Comparison of ENCODE assay signal across 8 cellular contexts in genomic region chr1:33633019-33633801, GRCh38.
DNase-seq lines count a peak whose midpoint lies in the region; ATAC-seq, FAIRE-seq and TF ChIP-seq lines count a peak whose summit lies in the region.

No MANE protein-coding gene starts in this region.

- intact Hi-C loops in activated T-helper 2 cell treated with anti-CD3 and anti-CD28 coated beads, Interferon-gamma antibody, Interleukin-2, Interleukin-4, amounts not matched to agents 10 μg/mL and 5 μg/mL and 100 μg/mL, durations not matched to agents 14 hours and 24 hours and 36 hours (cut with micrococcal nuclease): loop anchor here (5.0 kb wide), 1 partner anchor 529 kb away; no protein-coding TSS in a partner anchor

- peaks cover 16% of the 10 kb centered on the region for H3K27me3 Mint-ChIP-seq in activated T-helper 2 cell treated with anti-CD3 and anti-CD28 coated beads, Interferon-gamma antibody, Interleukin-2, Interleukin-4, amounts not matched to agents 10 μg/mL and 5 μg/mL and 100 μg/mL, durations not matched to agents 14 hours and 24 hours and 36 hours (ENCODE audit: low read depth)

- H3K4me3 Mint-ChIP-seq in activated T-helper 2 cell treated with anti-CD3 and anti-CD28 coated beads, Interferon-gamma antibody, Interleukin-2, Interleukin-4, amounts not matched to agents 10 μg/mL and 5 μg/mL and 100 μg/mL, durations not matched to agents 14 hours and 24 hours and 36 hours (ENCODE audit: low read depth): no peak overlapping the region

- H3K27ac ChIP-seq in suprapubic skin: no peak overlapping the region

- H3K36me3 ChIP-seq in MG63 (no peaks in the 10 kb centered on the region), suprapubic skin (no peaks in the 10 kb centered on the region)

- H3K4me3 ChIP-seq in MG63 (no peak overlapping the region), foreskin fibroblast (ENCODE audit: low read depth in 1 of 2, low read length in 2 of 2) (no peak overlapping the region), suprapubic skin (no peak overlapping the region)

- no peaks in the 10 kb centered on the region for H3K36me3 Mint-ChIP-seq in activated T-helper 2 cell treated with anti-CD3 and anti-CD28 coated beads, Interferon-gamma antibody, Interleukin-2, Interleukin-4, amounts not matched to agents 10 μg/mL and 5 μg/mL and 100 μg/mL, durations not matched to agents 14 hours and 24 hours and 36 hours (ENCODE audit: low read depth)

- peak; percentile 100 for TF ChIP-seq CTCF in foreskin fibroblast (IDR thresholded peaks at IDR 0.05; ENCODE audit: low read depth, low read length)
- peak; percentile 67 to 94 for TF ChIP-seq CTCF in suprapubic skin (IDR thresholded peaks at IDR 0.05)

- TF ChIP-seq POLR2A in suprapubic skin (IDR thresholded peaks at IDR 0.05): no peak

- peak; percentile 63 for ATAC-seq in GM18511 (IDR thresholded peaks at IDR 0.05; ENCODE audit: unreplicated experiment)

- no peaks in the 10 kb centered on the region for H3K9me3 Mint-ChIP-seq in activated T-helper 2 cell treated with anti-CD3 and anti-CD28 coated beads, Interferon-gamma antibody, Interleukin-2, Interleukin-4, amounts not matched to agents 10 μg/mL and 5 μg/mL and 100 μg/mL, durations not matched to agents 14 hours and 24 hours and 36 hours

- H3K27me3 ChIP-seq in MG63 (no peaks in the 10 kb centered on the region), suprapubic skin (peaks cover 21% of the 10 kb centered on the region)

- no peak overlapping the region for H3K27ac Mint-ChIP-seq in activated T-helper 2 cell treated with anti-CD3 and anti-CD28 coated beads, Interferon-gamma antibody, Interleukin-2, Interleukin-4, amounts not matched to agents 10 μg/mL and 5 μg/mL and 100 μg/mL, durations not matched to agents 14 hours and 24 hours and 36 hours

- peak; percentile 27 for FAIRE-seq in A204.1 (lab: Jason Lieb, UNC)

- H3K4me1 Mint-ChIP-seq in activated T-helper 2 cell treated with anti-CD3 and anti-CD28 coated beads, Interferon-gamma antibody, Interleukin-2, Interleukin-4, amounts not matched to agents 10 μg/mL and 5 μg/mL and 100 μg/mL, durations not matched to agents 14 hours and 24 hours and 36 hours (ENCODE audit: low read depth): no peaks in the 10 kb centered on the region

- H3K9me3 ChIP-seq in MG63 (no peaks in the 10 kb centered on the region), suprapubic skin (no peaks in the 10 kb centered on the region)

- TF ChIP-seq EP300 in suprapubic skin (IDR thresholded peaks at IDR 0.05): no peak

- 38% methylated on average over 29 of the region's 29 CpGs for WGBS in suprapubic skin

- H3K4me1 ChIP-seq in suprapubic skin: peaks cover 7% of the 10 kb centered on the region

- DNase-seq in MG63 (peak; percentile 79), SHP77 (lab: John Stamatoyannopoulos, UW) (peak; percentile 66 to 81), foreskin fibroblast (peak; percentile 63 to 87), nucleus accumbens (lab: John Stamatoyannopoulos, UW) (peak in 55 of 56 donors; percentile 25 to 96 (median 78)), suprapubic skin (ENCODE audit: low spot score in 2 of 2) (peak; percentile 88 to 93)
- peak; percentile 73 for DNase-seq in activated T-helper 2 cell treated with anti-CD3 and anti-CD28 coated beads, Interferon-gamma antibody, Interleukin-2, Interleukin-4, amounts not matched to agents 10 μg/mL and 5 μg/mL and 100 μg/mL, durations not matched to agents 14 hours and 24 hours and 36 hours (ENCODE audit: low spot score)
